8 cellular contexts compared by ENCODE assay signal in genomic region chr17:51461578-51462004, GRCh38.
DNase-seq lines count a peak whose midpoint lies in the region; ATAC-seq and TF ChIP-seq lines count a peak whose summit lies in the region.

No MANE protein-coding gene starts in this region.

- H3K36me3 ChIP-seq in HAP-1 (replicated peaks): no peaks in the 10 kb centered on the region
- no peaks in the 10 kb centered on the region for H3K36me3 ChIP-seq in lower lobe of right lung

- no peaks in the 10 kb centered on the region for H3K36me3 Mint-ChIP-seq in chondrocyte (ENCODE audit: low read depth)

- no peaks in the 10 kb centered on the region for H3K9me3 Mint-ChIP-seq in chondrocyte (ENCODE audit: low read depth)

- no peak overlapping the region for H3K4me3 Mint-ChIP-seq in chondrocyte (ENCODE audit: unreplicated experiment)

- in situ Hi-C loops in HAP-1 (cut with MboI; ENCODE audit: low sequenced_read_pairs): no loop called here

- H3K4me1 Mint-ChIP-seq in chondrocyte (ENCODE audit: low read depth): peaks cover 6% of the 10 kb centered on the region

- H3K9me3 ChIP-seq in HAP-1 (no peaks in the 10 kb centered on the region), lower lobe of right lung (no peaks in the 10 kb centered on the region)

- H3K4me1 ChIP-seq in HAP-1 (no peaks in the 10 kb centered on the region), lower lobe of right lung (no peaks in the 10 kb centered on the region)

- 0 out of 2 replicates have a peak, but pooled peaks cover 3% of the 10 kb centered on the region for H3K27me3 ChIP-seq in HAP-1 (ENCODE audit: low read depth)
- H3K27me3 ChIP-seq in lower lobe of right lung (ENCODE audit: low read depth): no peaks in the 10 kb centered on the region

- ATAC-seq in lower lobe of right lung: peak; percentile 79 to 86

- no peak overlapping the region for H3K27ac ChIP-seq in lower lobe of right lung

- H3K4me3 ChIP-seq in HAP-1: no peak overlapping the region
- H3K4me3 ChIP-seq in WI38 (ENCODE audit: low read depth, low read length): no peak overlapping the region
- H3K4me3 ChIP-seq in lower lobe of right lung: no peak overlapping the region

- no peak overlapping the region for H3K27ac Mint-ChIP-seq in chondrocyte (ENCODE audit: unreplicated experiment)

- H3K27me3 Mint-ChIP-seq in chondrocyte (ENCODE audit: low read depth): peaks cover 6% of the 10 kb centered on the region

- TF ChIP-seq CTCF in WI38 (IDR thresholded peaks at IDR 0.05; ENCODE audit: low read depth, low read length) (peak; percentile 67), chondrocyte (IDR thresholded peaks at IDR 0.05) (peak; percentile 85), lower lobe of right lung (IDR thresholded peaks at IDR 0.05) (peak; percentile 79)

- DNase-seq in ELR (ENCODE audit: low read depth) (peak; percentile 81), HAP-1 (ENCODE audit: low spot score in 2 of 2) (peak; percentile 63 to 85), NCI-H1694 (lab: John Stamatoyannopoulos, UW) (peak; percentile 97), chondrocyte (ENCODE audit: low spot score) (no peak), lower lobe of right lung (peak; percentile 52), cortex of kidney (lab: John Stamatoyannopoulos, UW) (no peak)
- peak; percentile 14 to 19 for DNase-seq in stimulated activated CD8-positive, alpha-beta memory T cell treated with anti-CD3 and anti-CD28 coated beads, Interleukin-7, amount 100 ng/mL, for 48 hours (ENCODE audit: extremely low read depth in 1 of 2, low read depth in 1 of 2)

- intact Hi-C loops in lower lobe of right lung (cut with DNase I): no loop called here

Comparison
In these comparisons a context has a peak if more than half of its experiments do, and no peak if none do; other contexts are left out.
1. DNase-seq: peak in ELR (single experiment), HAP-1 (2 of 2), NCI-H1694 (single experiment), lower lobe of right lung (single experiment) and stimulated activated CD8-positive, alpha-beta memory T cell treated with anti-CD3 and anti-CD28 coated beads, Interleukin-7, amount 100 ng/mL, for 48 hours (2 of 2); none in chondrocyte (single experiment) and cortex of kidney (single experiment).
2. Peak in every context shown above with its lines, with median percentiles within 50 percentile points of each other: CTCF ChIP-seq.